12 cellular contexts compared by ENCODE assay signal in genomic region chrX:72273718-72274117, GRCh38. TPM values are rescaled to one million over a fixed set of nuclear protein-coding genes. Genes with fewer than 3 reads are reported as not detected.
DNase-seq lines count a peak whose midpoint lies in the region; ATAC-seq and TF ChIP-seq lines count a peak whose summit lies in the region.
"Had no signal": no experiment of that assay in that cellular context is flagged by ENCODE, and none has a peak within 500 bp of the region (broad histone marks: within the 10 kb centered on the region; RNA-seq: fewer than 3 reads in every experiment).

No MANE protein-coding gene starts in this region.

- peak overlapping the region; percentile 40 for H3K9ac ChIP-seq in skeletal muscle satellite cell (ENCODE audit: low read depth, low read length)

- H3K27me3 ChIP-seq in Panc1 (ENCODE audit: control insufficient read depth, insufficient read depth, low read length) (no peaks in the 10 kb centered on the region), skeletal muscle satellite cell (ENCODE audit: control insufficient read depth, insufficient read depth, low read length) (peaks cover 2% of the 10 kb centered on the region)
- H3K27me3 ChIP-seq: gastroesophageal sphincter, sigmoid colon had no signal

- no peak overlapping the region; the same call in 1 of the 2 replicates for H3K27ac ChIP-seq in Panc1 (ENCODE audit: low read length)
- H3K27ac ChIP-seq: gastroesophageal sphincter had no signal

- ATAC-seq in activated T-cell treated with anti-CD3 and anti-CD28 coated beads, Interleukin-2, amount 50 U/mL, for 4 hours: no peak
- no peak for ATAC-seq in Panc1
- ATAC-seq: gastroesophageal sphincter had no signal

- H3K4me3 ChIP-seq in Panc1 (ENCODE audit: low read depth in 2 of 2, low read length in 2 of 2) (peak overlapping the region; percentile 91 to 95), skeletal muscle satellite cell (ENCODE audit: low read length) (peak overlapping the region; percentile 95)
- H3K4me3 ChIP-seq: gastroesophageal sphincter, sigmoid colon had no signal

- intact Hi-C loops in Panc1 (cut with micrococcal nuclease; ENCODE audit: unreplicated experiment): no loop called here
- intact Hi-C loops in posterior cingulate gyrus (cut with DNase I): no loop called here

- peak overlapping the region; percentile 86 for H3K4me2 ChIP-seq in skeletal muscle satellite cell (ENCODE audit: low read length)

- POLR2A ChIA-PET in Panc1 (lab: Charles Lee): no interaction called here

- peaks cover 43% of the 10 kb centered on the region for H3K4me1 Mint-ChIP-seq in activated T-cell treated with anti-CD3 and anti-CD28 coated beads, Interleukin-2, amount 50 U/mL, for 4 hours (ENCODE audit: low read depth)
- peaks cover 58% of the 10 kb centered on the region for H3K4me1 Mint-ChIP-seq in brain
- peaks cover 41 to 53% of the 10 kb centered on the region in 2 donors for H3K4me1 Mint-ChIP-seq in immature natural killer cell

- H3K36me3 ChIP-seq in Panc1 (ENCODE audit: control insufficient read depth, insufficient read depth, low read length): peaks cover 37% of the 10 kb centered on the region
- peaks cover 76% of the 10 kb centered on the region for H3K36me3 ChIP-seq in skeletal muscle satellite cell (ENCODE audit: insufficient read depth, low read length)

- in situ Hi-C loops in Panc1 (cut with HindIII; ENCODE audit: low pct_unique_long_range_greater_than_20kb, low sequenced_read_pairs): no loop called here

- CTCF ChIA-PET in Panc1 (lab: Charles Lee): no interaction called here

- no peak for TF ChIP-seq CTCF in Panc1 (IDR thresholded peaks at IDR 0.05)
- no peak for TF ChIP-seq CTCF in brain (conservative IDR thresholded peaks at IDR 0.05)

- H3K4me1 ChIP-seq in Panc1 (ENCODE audit: control insufficient read depth, insufficient read depth, low read length) (peaks cover 38% of the 10 kb centered on the region), skeletal muscle satellite cell (ENCODE audit: control insufficient read depth, insufficient read depth, low read length) (peaks cover 67% of the 10 kb centered on the region)

- no TSS peak for BruUV-seq in Panc1 (replicated peaks; lab: Mats Ljungman, UMichigan)

- H3K4me3 Mint-ChIP-seq in activated T-cell treated with anti-CD3 and anti-CD28 coated beads, Interleukin-2, amount 50 U/mL, for 4 hours: peak overlapping the region; percentile 89
- H3K4me3 Mint-ChIP-seq in brain: peak overlapping the region in 4 of 5 experiments; percentile 20 to 94 (median 86)
- H3K4me3 Mint-ChIP-seq in immature natural killer cell: no peak overlapping the region

- peak overlapping the region in 4 of 5 experiments; percentile 23 to 95 (median 70) for H3K27ac Mint-ChIP-seq in brain
- H3K27ac Mint-ChIP-seq in immature natural killer cell: peak overlapping the region in 3 of 6 donors; percentile 2 to 25 (median 5)

- H3K9me3 ChIP-seq in Panc1 (ENCODE audit: control insufficient read depth, insufficient read depth, low read depth, low read length) (no peaks in the 10 kb centered on the region), skeletal muscle satellite cell (replicated peaks; ENCODE audit: low read length) (no peaks in the 10 kb centered on the region)
- H3K9me3 ChIP-seq: gastroesophageal sphincter, sigmoid colon had no signal

- no peak for DNase-seq in activated T-cell treated with anti-CD3 and anti-CD28 coated beads, Interleukin-2, amount 50 U/mL, for 4 hours
- DNase-seq in activated T-cell treated with anti-CD3 and anti-CD28 coated beads for 4 hours (no peak), Panc1 (ENCODE audit: low read depth, low spot score) (no peak), immature natural killer cell (no peak), posterior cingulate gyrus (no peak)
- DNase-seq in activated CD4-positive, CD25-positive, alpha-beta regulatory T cell treated with anti-CD3 and anti-CD28 coated beads, Interleukin-2, amount 50 U/mL, for 72 hours: no peak
- DNase-seq: NCI-H2029, sigmoid colon had no signal

- no peaks in the 10 kb centered on the region for H3K27me3 Mint-ChIP-seq in activated T-cell treated with anti-CD3 and anti-CD28 coated beads, Interleukin-2, amount 50 U/mL, for 4 hours (ENCODE audit: low read depth)
- H3K27me3 Mint-ChIP-seq in brain: peaks cover 7% of the 10 kb centered on the region
- H3K27me3 Mint-ChIP-seq in immature natural killer cell (ENCODE audit: low read depth in 3 of 3): peaks cover 0 to 3% (median 0%) of the 10 kb centered on the region in 3 donors

- peaks cover 52% of the 10 kb centered on the region for H3K36me3 Mint-ChIP-seq in activated T-cell treated with anti-CD3 and anti-CD28 coated beads, Interleukin-2, amount 50 U/mL, for 4 hours (ENCODE audit: insufficient read depth)
- H3K36me3 Mint-ChIP-seq in brain: peaks cover 70% of the 10 kb centered on the region
- peaks cover 0 to 48% (median 39%) of the 10 kb centered on the region in 3 donors for H3K36me3 Mint-ChIP-seq in immature natural killer cell

- no peaks in the 10 kb centered on the region for H3K9me3 Mint-ChIP-seq in activated T-cell treated with anti-CD3 and anti-CD28 coated beads, Interleukin-2, amount 50 U/mL, for 4 hours
- H3K9me3 Mint-ChIP-seq in brain: no peaks in the 10 kb centered on the region
- no peaks in the 10 kb centered on the region for H3K9me3 Mint-ChIP-seq in immature natural killer cell

RNA-seq across cellular contexts. Expression of gene RPS4X, which starts 3.3 kb away (rescaled TPM):
- 1,000 to 10,000 TPM; 1,059 to 1,737 (median 1,063) TPM for total RNA-seq in activated T-cell treated with anti-CD3 and anti-CD28 coated beads, Interleukin-2, amount 50 U/mL, for 4 hours
- 704 TPM for total RNA-seq in Panc1 (2021; ENCODE audit: unreplicated experiment)
- polyA plus RNA-seq in Panc1 (2012; ENCODE audit: insufficient read length): 919 TPM
- 1,997 TPM for polyA plus RNA-seq in brain (ENCODE audit: insufficient read depth, low read depth, low replicate concordance)
- total RNA-seq in skeletal muscle satellite cell (2012; rRNA removed): 759 and 904 TPM in 2 replicates
- 100 to 1,000 TPM; 414 to 635 (median 421) TPM for polyA plus RNA-seq in immature natural killer cell

RNA-seq across cellular contexts. Expression of gene CITED1, which starts 32.0 kb away (rescaled TPM):
- total RNA-seq in activated T-cell treated with anti-CD3 and anti-CD28 coated beads, Interleukin-2, amount 50 U/mL, for 4 hours: not detected
- 0.36 TPM for total RNA-seq in Panc1 (2021; ENCODE audit: unreplicated experiment)
- polyA plus RNA-seq in Panc1 (2012; ENCODE audit: insufficient read length): 0.75 TPM
- polyA plus RNA-seq in brain (ENCODE audit: insufficient read depth, low read depth, low replicate concordance) (7.4 TPM), immature natural killer cell (1 to 10 TPM in 1 of 3 donors, not detected in 2; 1.8 TPM)
- total RNA-seq in skeletal muscle satellite cell (2012; rRNA removed): 0.44 and 0.76 TPM in 2 replicates
- total RNA-seq: lung microvascular endothelial cell had no signal

RNA-seq across cellular contexts. Expression of gene ERCC6L, which starts 34.9 kb away (rescaled TPM):
- 1 to 10 TPM; 2.9 to 4.7 (median 4.3) TPM for total RNA-seq in activated T-cell treated with anti-CD3 and anti-CD28 coated beads, Interleukin-2, amount 50 U/mL, for 4 hours
- 17.3 TPM for total RNA-seq in Panc1 (2021; ENCODE audit: unreplicated experiment)
- polyA plus RNA-seq in Panc1 (2012; ENCODE audit: insufficient read length): 3.9 TPM
- polyA plus RNA-seq in brain (ENCODE audit: insufficient read depth, low read depth, low replicate concordance) (2.4 TPM), immature natural killer cell (under 1 TPM; 0.21 to 0.68 (median 0.38) TPM)
- total RNA-seq in skeletal muscle satellite cell (2012; rRNA removed): 5.0 and 5.8 TPM in 2 replicates

Comparison
In these comparisons a context has a peak if more than half of its experiments do, and no peak if none do; other contexts are left out.
1. H3K4me3 Mint-ChIP-seq: peak in activated T-cell treated with anti-CD3 and anti-CD28 coated beads, Interleukin-2, amount 50 U/mL, for 4 hours (single experiment) and brain (4 of 5); none in immature natural killer cell (0 of 5).